Comparison of ENCODE assay signal across 8 cellular contexts in genomic region chr4:110510955-110511544, GRCh38. TPM values are rescaled to one million over a fixed set of nuclear protein-coding genes. Genes with fewer than 3 reads are reported as not detected.
DNase-seq lines count a peak whose midpoint lies in the region; ATAC-seq, FAIRE-seq and TF ChIP-seq lines count a peak whose summit lies in the region.

No MANE protein-coding gene starts in this region.

- CTCF ChIA-PET in K562 (lab: Yijun Ruan, JAX; ENCODE audit: low intra/inter-chr PET ratio) = interaction anchor here (0.6 to 10.9 kb wide), 12 partner anchors 25 to 1088 kb away, joined by 3 to 252 read pairs (median 5); no protein-coding TSS in a partner anchor

- H3K4me1 ChIP-seq in K562 (replicated peaks in 1 of 2; ENCODE audit: control insufficient read depth in 2 of 2, insufficient read depth in 2 of 2, low read length in 2 of 2) = no peaks in the 10 kb centered on the region
- H3K4me1 ChIP-seq in tibial nerve = peaks cover 0 to under 1% (median 0%) of the 10 kb centered on the region in 4 donors

- H2AFZ ChIP-seq in K562 (ENCODE audit: low read depth, low read length) = no peak overlapping the region

- POLR2A ChIA-PET in K562 (lab: Yijun Ruan, JAX) = no interaction called here

- H3K4me2 ChIP-seq in K562 (ENCODE audit: insufficient read depth, low read length) = no peak overlapping the region

- DNase-seq in NOMO-1 (lab: John Stamatoyannopoulos, UW; ENCODE audit: unreplicated experiment in 2 of 2) (peak; percentile 31 to 61), NOMO-1 treated with dmso at 0.1 percent for 144 hours (lab: John Stamatoyannopoulos, UW; ENCODE audit: unreplicated experiment) (no peak), NCI-H345 (lab: John Stamatoyannopoulos, UW) (peak; percentile 45), K562 (ENCODE audit: extremely low read depth in 1 of 4, low spot score in 3 of 4) (peak; percentile 54 to 59 (median 58)), inferior parietal cortex (ENCODE audit: extremely low spot score) (peak; percentile 91), tibial nerve (ENCODE audit: low spot score in 2 of 2) (no peak), substantia nigra (lab: John Stamatoyannopoulos, UW) (no peak)

- no peaks in the 10 kb centered on the region for H3K79me2 ChIP-seq in K562 (ENCODE audit: control insufficient read depth, insufficient read depth, low read length)

- TF ChIP-seq POLR2A in K562 (conservative IDR thresholded peaks at IDR 0.05) (no peak), tibial nerve (IDR thresholded peaks at IDR 0.05) (no peak)

- WGBS in K562 (ENCODE audit: insufficient coverage, low coverage, missing lambda C conversion rate) = 2% methylated on average over 4 of the region's 4 CpGs
- WGBS in tibial nerve, 2 donors = 33 to 40% methylated on average over 4 of the region's 4 CpGs

- no peak overlapping the region for H3K9ac ChIP-seq in K562 (ENCODE audit: insufficient read depth in 1 of 2, low read depth in 2 of 2, low read length in 2 of 2)

- no peaks in the 10 kb centered on the region for H4K20me1 ChIP-seq in K562 (replicated peaks; ENCODE audit: control insufficient read depth, insufficient read depth, low read length)

- no TSS peak for BruUV-seq in K562 (replicated peaks; lab: Mats Ljungman, UMichigan)

- intact Hi-C loops in K562 (cut with micrococcal nuclease) = loop anchor here (1.0 to 10.0 kb wide), 4 partner anchors 166 to 506 kb away; no protein-coding TSS in a partner anchor

- no peak overlapping the region for H3K27ac ChIP-seq in K562 (ENCODE audit: extremely low read depth, low read depth, low read length)
- H3K27ac ChIP-seq in tibial nerve = no peak overlapping the region
- no peak overlapping the region for H3K27ac ChIP-seq in substantia nigra (ENCODE audit: low read depth, low read length, poor library complexity, severe bottlenecking)

- no peaks in the 10 kb centered on the region for H3K9me3 ChIP-seq in K562 (replicated peaks; ENCODE audit: control insufficient read depth, insufficient read depth, low read depth, low read length)
- H3K9me3 ChIP-seq in tibial nerve = no peaks in the 10 kb centered on the region

- H3K4me3 ChIP-seq in K562 (no peak overlapping the region), tibial nerve (no peak overlapping the region)

- H3K9me1 ChIP-seq in K562 (ENCODE audit: control insufficient read depth, insufficient read depth, low read length) = no peaks in the 10 kb centered on the region

- H3K27me3 ChIP-seq in K562 (ENCODE audit: control insufficient read depth in 2 of 2, insufficient read depth in 2 of 2, low read length in 2 of 2) = no peaks in the 10 kb centered on the region; a peak in 1 of 5 replicates
- H3K27me3 ChIP-seq in tibial nerve = no peaks in the 10 kb centered on the region

- TF ChIP-seq CTCF in K562 (IDR thresholded peaks at IDR 0.05 in 2 of 3, conservative IDR thresholded peaks at IDR 0.05 in 1 of 3; ENCODE audit: insufficient read depth in 2 of 3, low read depth in 1 of 3, low read length in 3 of 3) (peak; percentile 38 to 72 (median 41); a peak in 4 of 6 replicates), tibial nerve (IDR thresholded peaks at IDR 0.05) (peak; percentile 47 to 67 (median 61))

- TF ChIP-seq EP300 in K562 (IDR thresholded peaks at IDR 0.05; ENCODE audit: low read length) = no peak
- TF ChIP-seq EP300 in tibial nerve (IDR thresholded peaks at IDR 0.05) = no peak

- in situ Hi-C loops in K562 (cut with MboI) = loop anchor here (25.0 kb wide), 1 partner anchor 1099 kb away; no protein-coding TSS in a partner anchor

- peak; percentile 68 for FAIRE-seq in K562 (lab: Jason Lieb, UNC)

- peak; percentile 65 to 71 for TF ChIP-seq RAD21 in K562 (CRISPR knock-in tag; conservative IDR thresholded peaks at IDR 0.05 in 1 of 2, IDR thresholded peaks at IDR 0.05 in 1 of 2)

- no peaks in the 10 kb centered on the region for H3K36me3 ChIP-seq in K562 (ENCODE audit: control insufficient read depth, insufficient read depth, low read length)
- H3K36me3 ChIP-seq in tibial nerve = no peaks in the 10 kb centered on the region

- peak; percentile 63 for ATAC-seq in HG02885 (IDR thresholded peaks at IDR 0.05; ENCODE audit: poor library complexity, unreplicated experiment)
- peak; percentile 86 for ATAC-seq in K562

TF ChIP-seq in K562, 482 proteins besides CTCF, POLR2A, EP300 and RAD21:
- TF ChIP-seq SMC3 (conservative IDR thresholded peaks at IDR 0.05; ENCODE audit: insufficient read depth, low read depth, low read length) (peak; percentile 28; the same call in 1 of the 2 replicates), ZNF124 (CRISPR knock-in tag; IDR thresholded peaks at IDR 0.05) (no peak)

RNA-seq across cellular contexts. Expression of gene ENPEP, which starts 35.1 kb away (rescaled TPM):
- not detected in 2 replicates for total RNA-seq in K562 (2011; cell fraction: chromatin; rRNA removed; ENCODE audit: low replicate concordance)
- total RNA-seq in K562 (2011; cell fraction: nucleolus; rRNA removed) = not detected in 2 replicates
- total RNA-seq in K562 (2011; cell fraction: nucleoplasm; rRNA removed) = not detected in 2 replicates
- total RNA-seq in K562 (2014; rRNA removed) (not detected in 2 replicates), K562 (2014; rRNA removed; fragmentation: Illumina TruSeq; extraction: Trizol) (not detected in 2 replicates), K562 (2015; rRNA removed; fragmentation: Illumina TruSeq; extraction: Trizol) (0.04 TPM in 1 of 2 replicates, not detected in the other), K562 (2021) (not detected in 2 replicates), tibial nerve (1 to 10 TPM; 3.7 to 6.3 (median 4.2) TPM)
- polyA plus RNA-seq in K562 (2011; rRNA removed) (0.01 TPM in 1 of 2 replicates, not detected in the other), K562 (2014; fragmentation: Illumina TruSeq; extraction: Trizol) (not detected in 2 replicates), K562 (2014; fragmentation: Nextera tagmentation; extraction: Ambion mirVana) (not detected), K562 (2014; rRNA removed) (0.01 TPM in 1 of 2 replicates, not detected in the other)
- polyA plus RNA-seq in K562 (2011; cell fraction: cytosol; rRNA removed) = not detected in 2 replicates
- polyA plus RNA-seq in K562 (2011; cell fraction: nucleus; rRNA removed) = not detected in 2 replicates
- polyA plus RNA-seq in K562 (2012) = 0.05 and 0.14 TPM in 2 replicates
- 0.12 TPM in 1 of 2 replicates, not detected in the other for polyA minus RNA-seq in K562 (2011; rRNA and poly(A)+ RNA removed)
- polyA minus RNA-seq in K562 (2011; cell fraction: cytosol; rRNA and poly(A)+ RNA removed) = not detected in 2 replicates
- polyA minus RNA-seq in K562 (2011; cell fraction: nucleus; rRNA and poly(A)+ RNA removed) = not detected in 2 replicates

Comparison
In these comparisons a context has a peak if more than half of its experiments do, and no peak if none do; other contexts are left out.
1. DNase-seq: peak in NOMO-1 (2 of 2), NCI-H345 (single experiment), K562 (4 of 4) and inferior parietal cortex (single experiment); none in NOMO-1 treated with dmso at 0.1 percent for 144 hours (single experiment), tibial nerve (0 of 2) and substantia nigra (0 of 49).